ENCODE assay signal across 8 cellular contexts in genomic region chr11:65290448-65291165, GRCh38.
A peak's percentile ranks its signal among the peaks of the same experiment; 100 is the strongest.
DNase-seq lines count a peak whose midpoint lies in the region; FAIRE-seq and TF ChIP-seq lines count a peak whose summit lies in the region.

No MANE protein-coding gene starts in this region.

- no peak for DNase-seq in activated T-cell treated with anti-CD3 and anti-CD28 coated beads, Interleukin-2, amount 50 U/mL, for 24 hours
- DNase-seq in activated T-cell treated with anti-CD3 and anti-CD28 coated beads, Interleukin-2, amount 50 U/mL, for 1 hour: no peak
- DNase-seq in SKM-1 treated with dmso at 0.1 percent for 144 hours (lab: John Stamatoyannopoulos, UW; ENCODE audit: unreplicated experiment): peak; percentile 97
- peak; percentile 95 for DNase-seq in fibroblast of the conjunctiva (ENCODE audit: low read depth)
- peak in 9 of 10 donors; percentile 42 to 97 (median 80) for DNase-seq in posterior cingulate gyrus
- DNase-seq in ecto neural progenitor cell (ENCODE audit: low spot score): no peak
- DNase-seq in NCI-H748 treated with DMSO at 0.1 percent for 48 hours (lab: John Stamatoyannopoulos, UW): no peak
- DNase-seq in H54 (ENCODE audit: insufficient read length, low spot score): no peak

- H3K9me3 Mint-ChIP-seq in activated T-cell treated with anti-CD3 and anti-CD28 coated beads, Interleukin-2, amount 50 U/mL, for 24 hours: no peaks in the 10 kb centered on the region

- intact Hi-C loops in posterior cingulate gyrus (cut with DNase I): loop anchor here (2.0 kb wide), 1 partner anchor 24 kb away; the partner anchor contains the start of gene CDC42EP2

- no peak overlapping the region for H3K4me3 Mint-ChIP-seq in activated T-cell treated with anti-CD3 and anti-CD28 coated beads, Interleukin-2, amount 50 U/mL, for 24 hours

- peaks cover 99% of the 10 kb centered on the region for H3K36me3 Mint-ChIP-seq in activated T-cell treated with anti-CD3 and anti-CD28 coated beads, Interleukin-2, amount 50 U/mL, for 24 hours (ENCODE audit: low read depth)

- H3K27ac Mint-ChIP-seq in activated T-cell treated with anti-CD3 and anti-CD28 coated beads, Interleukin-2, amount 50 U/mL, for 24 hours: peak overlapping the region; percentile 51

- TF ChIP-seq POLR2A in H54 (IDR thresholded peaks at IDR 0.05; ENCODE audit: low read depth, low read length): no peak

- no peak for FAIRE-seq in H54 (lab: Jason Lieb, UNC)

- peaks cover 3% of the 10 kb centered on the region for H3K4me1 Mint-ChIP-seq in activated T-cell treated with anti-CD3 and anti-CD28 coated beads, Interleukin-2, amount 50 U/mL, for 24 hours (ENCODE audit: low read depth)

- no peaks in the 10 kb centered on the region for H3K27me3 Mint-ChIP-seq in activated T-cell treated with anti-CD3 and anti-CD28 coated beads, Interleukin-2, amount 50 U/mL, for 24 hours

Comparison
In these comparisons a context has a peak if more than half of its experiments do, and no peak if none do; other contexts are left out.
1. DNase-seq: peak in SKM-1 treated with dmso at 0.1 percent for 144 hours (single experiment), fibroblast of the conjunctiva (single experiment) and posterior cingulate gyrus (9 of 10); none in activated T-cell treated with anti-CD3 and anti-CD28 coated beads, Interleukin-2, amount 50 U/mL, for 24 hours (single experiment), activated T-cell treated with anti-CD3 and anti-CD28 coated beads, Interleukin-2, amount 50 U/mL, for 1 hour (single experiment), ecto neural progenitor cell (single experiment), NCI-H748 treated with DMSO at 0.1 percent for 48 hours (single experiment) and H54 (single experiment).